Comparison of ENCODE assay signal across 17 cellular contexts in genomic region chr14:62308927-62309326, GRCh38.
DNase-seq lines count a peak whose midpoint lies in the region; ATAC-seq, FAIRE-seq and TF ChIP-seq lines count a peak whose summit lies in the region.
"Had no signal": no experiment of that assay in that cellular context is flagged by ENCODE, and none has a peak within 500 bp of the region (broad histone marks: within the 10 kb centered on the region; RNA-seq: fewer than 3 reads in every experiment).

No MANE protein-coding gene starts in this region.

- no peak for TF ChIP-seq POLR2A in adrenal gland (IDR thresholded peaks at IDR 0.05)

- H3K27me3 ChIP-seq in adrenal gland (no peaks in the 10 kb centered on the region), small intestine (ENCODE audit: control insufficient read depth in 2 of 2, insufficient read depth in 2 of 2, low read length in 2 of 2) (no peaks in the 10 kb centered on the region)
- H3K27me3 ChIP-seq: BLaER1, SJSA1 had no signal

- 8 to 17% (median 12%) methylated on average over 3 of the region's 3 CpGs for WGBS in adrenal gland, 4 donors
- WGBS in small intestine, 3 donors, result 8 to 10% (median 8%) methylated on average over 3 of the region's 3 CpGs

- no peaks in the 10 kb centered on the region for H3K36me3 ChIP-seq in adrenal gland (replicated peaks in 1 of 2)
- no peaks in the 10 kb centered on the region for H3K36me3 ChIP-seq in small intestine (ENCODE audit: control insufficient read depth in 2 of 2, insufficient read depth in 2 of 2, low read length in 2 of 2)
- H3K36me3 ChIP-seq: BLaER1, SJSA1 had no signal

- H3K9me3 ChIP-seq in adrenal gland (replicated peaks in 1 of 3) (no peaks in the 10 kb centered on the region), small intestine (ENCODE audit: control insufficient read depth, low read depth) (no peaks in the 10 kb centered on the region)
- H3K9me3 ChIP-seq: BLaER1, SJSA1 had no signal

- no peak for TF ChIP-seq CTCF in adrenal gland (IDR thresholded peaks at IDR 0.05)

- H3K27ac ChIP-seq in adrenal gland (peak overlapping the region in 1 of 5 donors; percentile 26), small intestine (ENCODE audit: low read depth in 1 of 2, low read length in 1 of 2) (no peak overlapping the region)
- H3K27ac ChIP-seq: BLaER1, GM23248, HL-60, SJSA1 had no signal

- FAIRE-seq in small intestine (lab: Jason Lieb, UNC), result no peak
- FAIRE-seq: GM12892 had no signal

- no peak overlapping the region for H3K4me3 ChIP-seq in adrenal gland
- H3K4me3 ChIP-seq in small intestine (ENCODE audit: low read depth in 1 of 2, low read length in 2 of 2), result no peak overlapping the region
- H3K4me3 ChIP-seq: BLaER1, GM23248, SJSA1 had no signal

- no peak for ATAC-seq in HG02571 (IDR thresholded peaks at IDR 0.05; ENCODE audit: unreplicated experiment)
- ATAC-seq: HCT116 had no signal

- peak; percentile 22 for DNase-seq in NCI-H748 (lab: John Stamatoyannopoulos, UW; ENCODE audit: unreplicated experiment)
- no peak for DNase-seq in NCI-H748 treated with DMSO at 0.1 percent for 48 hours (lab: John Stamatoyannopoulos, UW)
- peak in 5 of 7 donors; percentile 4 to 70 (median 19) for DNase-seq in adrenal gland
- DNase-seq in left kidney (ENCODE audit: low read depth, low spot score), result peak; percentile 59
- DNase-seq in small intestine, result peak; percentile 89
- no peak for DNase-seq in stimulated activated CD4-positive, alpha-beta T cell treated with anti-CD3 and anti-CD28 coated beads, Interleukin-12 subunit alpha, Interleukin-12 subunit beta, amount 100 ng/mL, for 4 hours
- no peak for DNase-seq in COLO668 (lab: John Stamatoyannopoulos, UW; ENCODE audit: unreplicated experiment)
- DNase-seq: CD8-positive, alpha-beta memory T cell; GM23248; NCI-H1930; NCI-H510A treated with DMSO at 0.1 percent for 48 hours had no signal

- H3K4me1 ChIP-seq in adrenal gland (replicated peaks in 1 of 2), result no peaks in the 10 kb centered on the region
- peaks cover 0 to 2% of the 10 kb centered on the region in 2 donors for H3K4me1 ChIP-seq in small intestine (ENCODE audit: control insufficient read depth in 2 of 2, insufficient read depth in 1 of 2, low read depth in 1 of 2, low read length in 1 of 2)
- H3K4me1 ChIP-seq: BLaER1, SJSA1 had no signal

- intact Hi-C loops in adrenal gland (cut with DNase I), result no loop called here

Comparison
In these comparisons a context has a peak if more than half of its experiments do, and no peak if none do; other contexts are left out.
1. DNase-seq: peak in NCI-H748 (single experiment), adrenal gland (5 of 7), left kidney (single experiment) and small intestine (single experiment); none in NCI-H748 treated with DMSO at 0.1 percent for 48 hours (single experiment), stimulated activated CD4-positive, alpha-beta T cell treated with anti-CD3 and anti-CD28 coated beads, Interleukin-12 subunit alpha, Interleukin-12 subunit beta, amount 100 ng/mL, for 4 hours (single experiment) and COLO668 (single experiment).